Comparison of ENCODE assay signal across 14 cellular contexts in the genomic region with DNA sequence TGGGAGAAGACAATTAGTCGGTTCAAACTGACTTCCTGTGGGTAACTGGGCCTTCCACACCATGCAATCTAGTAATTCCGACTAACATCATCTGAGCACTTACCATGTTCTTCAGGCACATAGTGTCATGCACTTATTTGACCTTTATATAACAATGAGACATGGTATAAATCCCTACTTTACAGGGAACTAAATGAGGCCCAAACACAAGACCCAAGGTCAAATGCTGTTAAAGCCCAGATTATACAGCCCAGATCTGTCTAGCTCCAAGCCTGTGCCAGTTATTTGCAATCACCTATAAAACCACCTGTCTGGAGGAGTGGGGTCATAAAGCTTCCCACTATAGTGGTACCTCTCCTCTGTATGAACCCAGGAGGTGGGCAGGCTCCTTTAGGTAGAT.
"Had no signal": no experiment of that assay in that cellular context is flagged by ENCODE, and none has a peak within 500 bp of the region (broad histone marks: within the 10 kb centered on the region; RNA-seq: fewer than 3 reads in every experiment).

No MANE protein-coding gene starts in this region.

- H3K9me3 Mint-ChIP-seq: stimulated activated memory B cell treated with anti-CD40 and anti-IgM and Interleukin-4, amounts not matched to agents 10 μg/mL and 1 μg/mL and 100 μg/mL, for 72 hours; T-helper 1 cell treated with Interleukin-12 subunit alpha and Interleukin-12 subunit beta and Interleukin-4 antibody, amounts not matched to agents 30 μg/mL and 1 μg/mL, for 36 hours had no signal

- ATAC-seq: stimulated activated memory B cell treated with anti-CD40 and anti-IgM and Interleukin-4, amounts not matched to agents 10 μg/mL and 1 μg/mL and 100 μg/mL, for 72 hours; WTC11 had no signal

- H3K27me3 Mint-ChIP-seq: stimulated activated memory B cell treated with anti-CD40 and anti-IgM and Interleukin-4, amounts not matched to agents 10 μg/mL and 1 μg/mL and 100 μg/mL, for 72 hours had no signal

- H3K36me3 ChIP-seq: breast epithelium, esophagus squamous epithelium, heart right ventricle, right lobe of liver had no signal

- H3K4me3 Mint-ChIP-seq: stimulated activated memory B cell treated with anti-CD40 and anti-IgM and Interleukin-4, amounts not matched to agents 10 μg/mL and 1 μg/mL and 100 μg/mL, for 72 hours; T-helper 1 cell treated with Interleukin-12 subunit alpha and Interleukin-12 subunit beta and Interleukin-4 antibody, amounts not matched to agents 30 μg/mL and 1 μg/mL, for 36 hours; WTC11 had no signal

- H3K27me3 ChIP-seq: breast epithelium, esophagus squamous epithelium, heart right ventricle, right lobe of liver had no signal

- H3K27ac ChIP-seq: breast epithelium, esophagus squamous epithelium, left ventricle myocardium inferior, right lobe of liver had no signal

- H3K4me3 ChIP-seq: breast epithelium, esophagus squamous epithelium, heart right ventricle, left ventricle myocardium inferior, right lobe of liver had no signal

- H3K27ac Mint-ChIP-seq: stimulated activated memory B cell treated with anti-CD40 and anti-IgM and Interleukin-4, amounts not matched to agents 10 μg/mL and 1 μg/mL and 100 μg/mL, for 72 hours; WTC11 had no signal

- H3K9me3 ChIP-seq: breast epithelium, esophagus squamous epithelium, left ventricle myocardium inferior, right lobe of liver had no signal

- DNase-seq: activated CD4-positive, alpha-beta T cell treated with anti-CD3 and anti-CD28 coated beads for 48 hours; activated effector memory CD4-positive, alpha-beta T cell treated with anti-CD3 and anti-CD28 coated beads, Interleukin-2, amount 50 U/mL, for 16 hours; aorta; esophagus squamous epithelium; foreskin fibroblast; heart right ventricle; left ventricle myocardium inferior; nucleus accumbens; right lobe of liver; trophoblast cell had no signal
